In genomic region chr4:105471566-105472176, GRCh38 we compare ENCODE assay signal across 8 cellular contexts. TPM values are rescaled to one million over a fixed set of nuclear protein-coding genes. Genes with fewer than 3 reads are reported as not detected.
A peak's percentile ranks its signal among the peaks of the same experiment; 100 is the strongest.
DNase-seq lines count a peak whose midpoint lies in the region; ATAC-seq and TF ChIP-seq lines count a peak whose summit lies in the region.

No MANE protein-coding gene starts in this region.

- peak overlapping the region; percentile 2 for H3K4me3 ChIP-seq in kidney epithelial cell (ENCODE audit: low read depth, low read length)

- H3K27me3 ChIP-seq in kidney epithelial cell (ENCODE audit: control insufficient read depth, insufficient read depth, low read length) = no peaks in the 10 kb centered on the region

- peaks cover under 1% of the 10 kb centered on the region for H3K36me3 ChIP-seq in kidney epithelial cell (ENCODE audit: control insufficient read depth, insufficient read depth, low read length)

- H3K9me3 Mint-ChIP-seq in central memory CD8-positive, alpha-beta T cell = no peaks in the 10 kb centered on the region

- ATAC-seq in GM18498 (IDR thresholded peaks at IDR 0.05; ENCODE audit: unreplicated experiment) (peak; percentile 38), HG03064 (IDR thresholded peaks at IDR 0.05; ENCODE audit: low read depth, unreplicated experiment) (peak; percentile 38)
- peak; percentile 31 for ATAC-seq in central memory CD8-positive, alpha-beta T cell (replicated peaks; ENCODE audit: extremely low read depth, poor library complexity, severe bottlenecking)

- H3K36me3 Mint-ChIP-seq in central memory CD8-positive, alpha-beta T cell (ENCODE audit: insufficient read depth) = peaks cover 25% of the 10 kb centered on the region

- no peaks in the 10 kb centered on the region for H3K27me3 Mint-ChIP-seq in central memory CD8-positive, alpha-beta T cell

- H3K4me3 Mint-ChIP-seq in central memory CD8-positive, alpha-beta T cell = peak overlapping the region; percentile 60

- TF ChIP-seq CTCF in kidney epithelial cell (IDR thresholded peaks at IDR 0.05; ENCODE audit: insufficient read depth, low read length, poor library complexity, severe bottlenecking) = peak; percentile 73

- H3K4me1 Mint-ChIP-seq in central memory CD8-positive, alpha-beta T cell = peaks cover 44% of the 10 kb centered on the region

- peak overlapping the region; percentile 29 for H3K27ac Mint-ChIP-seq in central memory CD8-positive, alpha-beta T cell (ENCODE audit: low read depth)

- DNase-seq in 8988T (peak; percentile 14), NCI-H2107 (lab: John Stamatoyannopoulos, UW) (peak; percentile 43), kidney epithelial cell (ENCODE audit: low read depth) (peak; percentile 37)
- DNase-seq in activated CD4-positive, CD25-positive, alpha-beta regulatory T cell (lab: John Stamatoyannopoulos, UW) = peak; percentile 36 to 49 (median 38)
- peak; percentile 46 to 50 for DNase-seq in central memory CD8-positive, alpha-beta T cell (ENCODE audit: low spot score in 2 of 2)
- DNase-seq in stimulated activated CD4-positive, alpha-beta T cell treated with anti-CD3 and anti-CD28 coated beads, Interleukin-1b, Interleukin-23, amount 100 ng/mL, for 4 hours (ENCODE audit: low read depth in 2 of 2) = peak; percentile 33 to 66

RNA-seq across cellular contexts. Expression of gene PPA2, which starts 2.2 kb away (rescaled TPM):
- 70.0 and 96.3 TPM in 2 replicates for total RNA-seq in kidney epithelial cell

Comparison
In these comparisons a context has a peak if more than half of its experiments do, and no peak if none do; other contexts are left out.
1. Peak in every context shown above with its lines: DNase-seq, ATAC-seq and H3K4me3 ChIP-seq.